ENCODE assay signal across 1 cellular context in genomic region chr3:81726132-81726531, GRCh38.
TF ChIP-seq lines count a peak whose summit lies in the region.

No MANE protein-coding gene starts in this region.

TF ChIP-seq in SK-N-SH, 30 proteins besides CTCF, POLR2A, EP300 and RAD21 (continued from another document):
- TF ChIP-seq REST (IDR thresholded peaks at IDR 0.05; ENCODE audit: low read depth, low read length), result no peak
- TF ChIP-seq TCF12 (IDR thresholded peaks at IDR 0.05), result no peak
- no peak for TF ChIP-seq SMC3 (IDR thresholded peaks at IDR 0.05; ENCODE audit: low read depth, low read length)
- TF ChIP-seq TEAD4 (IDR thresholded peaks at IDR 0.05; ENCODE audit: borderline replicate concordance, insufficient read depth), result no peak
- no peak for TF ChIP-seq MXI1 (IDR thresholded peaks at IDR 0.05; ENCODE audit: low read depth, low read length)
- TF ChIP-seq GABPA (IDR thresholded peaks at IDR 0.05; ENCODE audit: low read depth), result no peak
- no peak for TF ChIP-seq SIN3A (IDR thresholded peaks at IDR 0.05; ENCODE audit: borderline replicate concordance, low read depth, low read length)
- no peak for TF ChIP-seq POLR2AphosphoS5 (IDR thresholded peaks at IDR 0.05; ENCODE audit: low read depth, low read length)
- TF ChIP-seq FOSL2 (IDR thresholded peaks at IDR 0.05; ENCODE audit: borderline replicate concordance, low read depth), result no peak
- TF ChIP-seq RXRA (IDR thresholded peaks at IDR 0.05; ENCODE audit: borderline replicate concordance, low read depth), result no peak
